Comparison of ENCODE assay signal across 1 cellular context in the genomic region with DNA sequence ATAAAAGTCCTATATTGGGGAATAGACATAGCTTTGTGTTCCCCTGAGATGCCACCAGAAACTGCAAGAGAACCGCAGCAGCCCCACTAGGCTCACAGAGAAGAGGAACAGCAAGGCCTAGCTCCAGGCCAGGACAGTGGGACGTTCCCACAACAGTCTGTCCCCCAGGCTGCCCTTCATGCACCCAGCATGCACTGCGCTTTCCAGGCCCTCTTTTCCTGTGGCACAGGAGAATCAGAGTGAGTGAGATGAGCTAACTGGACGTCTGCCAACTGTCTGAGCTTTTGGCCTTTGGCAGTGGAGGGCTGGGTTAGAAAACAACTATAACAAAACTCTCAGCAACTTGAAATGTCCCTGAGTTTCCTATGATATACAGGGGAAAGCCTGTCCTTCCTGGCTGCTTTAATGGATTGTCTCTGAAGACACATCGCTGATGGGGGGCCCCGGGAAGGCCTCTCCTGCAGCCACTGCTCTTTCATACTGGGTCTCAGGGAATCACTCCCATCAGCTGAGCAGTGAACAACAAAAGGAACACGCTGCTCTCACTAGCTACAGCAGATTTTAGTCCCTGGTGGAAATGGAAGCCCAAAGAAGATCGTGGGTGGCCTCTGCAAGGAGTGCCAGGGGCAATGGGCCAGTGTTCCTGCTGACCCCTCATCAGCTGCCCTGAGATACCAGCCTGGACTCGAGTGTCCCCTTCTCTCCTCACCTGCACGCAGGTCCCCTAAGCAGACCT.
TF ChIP-seq lines count a peak whose summit lies in the region.

No MANE protein-coding gene starts in this region.

TF ChIP-seq in GM12878, 131 proteins besides CTCF, POLR2A, EP300 and RAD21:
- TF ChIP-seq SP1 (IDR thresholded peaks at IDR 0.05; ENCODE audit: low read depth, low read length) (no peak), ZNF217 (IDR thresholded peaks at IDR 0.05) (no peak), NRF1 (conservative IDR thresholded peaks at IDR 0.05; ENCODE audit: low read depth, low read length) (no peak), MTA3 (IDR thresholded peaks at IDR 0.05; ENCODE audit: borderline replicate concordance, low read length) (no peak), IKZF1 (conservative IDR thresholded peaks at IDR 0.05) (no peak), GATAD2B (conservative IDR thresholded peaks at IDR 0.05; ENCODE audit: low read depth) (no peak), POU2F2 (IDR thresholded peaks at IDR 0.05; ENCODE audit: borderline replicate concordance, low read depth, low read length) (no peak), SIN3A (IDR thresholded peaks at IDR 0.05; ENCODE audit: low read depth, low read length) (no peak), LARP7 (IDR thresholded peaks at IDR 0.05) (no peak), JUNB (IDR thresholded peaks at IDR 0.05) (no peak), ATF7 (IDR thresholded peaks at IDR 0.05; ENCODE audit: low read depth) (no peak), IRF4 (IDR thresholded peaks at IDR 0.05; ENCODE audit: low read depth, low read length) (no peak), NFXL1 (IDR thresholded peaks at IDR 0.05; ENCODE audit: borderline replicate concordance) (no peak), PAX5 (IDR thresholded peaks at IDR 0.05; ENCODE audit: borderline replicate concordance, low read depth, low read length) (no peak)
- TF ChIP-seq, protein P1, sequence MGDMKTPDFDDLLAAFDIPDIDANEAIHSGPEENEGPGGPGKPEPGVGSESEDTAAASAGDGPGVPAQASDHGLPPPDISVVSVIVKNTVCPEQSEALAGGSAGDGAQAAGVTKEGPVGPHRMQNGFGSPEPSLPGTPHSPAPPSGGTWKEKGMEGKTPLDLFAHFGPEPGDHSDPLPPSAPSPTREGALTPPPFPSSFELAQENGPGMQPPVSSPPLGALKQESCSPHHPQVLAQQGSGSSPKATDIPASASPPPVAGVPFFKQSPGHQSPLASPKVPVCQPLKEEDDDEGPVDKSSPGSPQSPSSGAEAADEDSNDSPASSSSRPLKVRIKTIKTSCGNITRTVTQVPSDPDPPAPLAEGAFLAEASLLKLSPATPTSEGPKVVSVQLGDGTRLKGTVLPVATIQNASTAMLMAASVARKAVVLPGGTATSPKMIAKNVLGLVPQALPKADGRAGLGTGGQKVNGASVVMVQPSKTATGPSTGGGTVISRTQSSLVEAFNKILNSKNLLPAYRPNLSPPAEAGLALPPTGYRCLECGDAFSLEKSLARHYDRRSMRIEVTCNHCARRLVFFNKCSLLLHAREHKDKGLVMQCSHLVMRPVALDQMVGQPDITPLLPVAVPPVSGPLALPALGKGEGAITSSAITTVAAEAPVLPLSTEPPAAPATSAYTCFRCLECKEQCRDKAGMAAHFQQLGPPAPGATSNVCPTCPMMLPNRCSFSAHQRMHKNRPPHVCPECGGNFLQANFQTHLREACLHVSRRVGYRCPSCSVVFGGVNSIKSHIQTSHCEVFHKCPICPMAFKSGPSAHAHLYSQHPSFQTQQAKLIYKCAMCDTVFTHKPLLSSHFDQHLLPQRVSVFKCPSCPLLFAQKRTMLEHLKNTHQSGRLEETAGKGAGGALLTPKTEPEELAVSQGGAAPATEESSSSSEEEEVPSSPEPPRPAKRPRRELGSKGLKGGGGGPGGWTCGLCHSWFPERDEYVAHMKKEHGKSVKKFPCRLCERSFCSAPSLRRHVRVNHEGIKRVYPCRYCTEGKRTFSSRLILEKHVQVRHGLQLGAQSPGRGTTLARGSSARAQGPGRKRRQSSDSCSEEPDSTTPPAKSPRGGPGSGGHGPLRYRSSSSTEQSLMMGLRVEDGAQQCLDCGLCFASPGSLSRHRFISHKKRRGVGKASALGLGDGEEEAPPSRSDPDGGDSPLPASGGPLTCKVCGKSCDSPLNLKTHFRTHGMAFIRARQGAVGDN (IDR thresholded peaks at IDR 0.05), result no peak
- TF ChIP-seq, protein P2, sequence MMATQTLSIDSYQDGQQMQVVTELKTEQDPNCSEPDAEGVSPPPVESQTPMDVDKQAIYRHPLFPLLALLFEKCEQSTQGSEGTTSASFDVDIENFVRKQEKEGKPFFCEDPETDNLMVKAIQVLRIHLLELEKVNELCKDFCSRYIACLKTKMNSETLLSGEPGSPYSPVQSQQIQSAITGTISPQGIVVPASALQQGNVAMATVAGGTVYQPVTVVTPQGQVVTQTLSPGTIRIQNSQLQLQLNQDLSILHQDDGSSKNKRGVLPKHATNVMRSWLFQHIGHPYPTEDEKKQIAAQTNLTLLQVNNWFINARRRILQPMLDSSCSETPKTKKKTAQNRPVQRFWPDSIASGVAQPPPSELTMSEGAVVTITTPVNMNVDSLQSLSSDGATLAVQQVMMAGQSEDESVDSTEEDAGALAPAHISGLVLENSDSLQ (IDR thresholded peaks at IDR 0.05), result no peak
- TF ChIP-seq, protein P3, sequence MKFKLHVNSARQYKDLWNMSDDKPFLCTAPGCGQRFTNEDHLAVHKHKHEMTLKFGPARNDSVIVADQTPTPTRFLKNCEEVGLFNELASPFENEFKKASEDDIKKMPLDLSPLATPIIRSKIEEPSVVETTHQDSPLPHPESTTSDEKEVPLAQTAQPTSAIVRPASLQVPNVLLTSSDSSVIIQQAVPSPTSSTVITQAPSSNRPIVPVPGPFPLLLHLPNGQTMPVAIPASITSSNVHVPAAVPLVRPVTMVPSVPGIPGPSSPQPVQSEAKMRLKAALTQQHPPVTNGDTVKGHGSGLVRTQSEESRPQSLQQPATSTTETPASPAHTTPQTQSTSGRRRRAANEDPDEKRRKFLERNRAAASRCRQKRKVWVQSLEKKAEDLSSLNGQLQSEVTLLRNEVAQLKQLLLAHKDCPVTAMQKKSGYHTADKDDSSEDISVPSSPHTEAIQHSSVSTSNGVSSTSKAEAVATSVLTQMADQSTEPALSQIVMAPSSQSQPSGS (IDR thresholded peaks at IDR 0.05; ENCODE audit: low read length), result no peak
